ENCODE assay signal across 19 cellular contexts in the genomic region with DNA sequence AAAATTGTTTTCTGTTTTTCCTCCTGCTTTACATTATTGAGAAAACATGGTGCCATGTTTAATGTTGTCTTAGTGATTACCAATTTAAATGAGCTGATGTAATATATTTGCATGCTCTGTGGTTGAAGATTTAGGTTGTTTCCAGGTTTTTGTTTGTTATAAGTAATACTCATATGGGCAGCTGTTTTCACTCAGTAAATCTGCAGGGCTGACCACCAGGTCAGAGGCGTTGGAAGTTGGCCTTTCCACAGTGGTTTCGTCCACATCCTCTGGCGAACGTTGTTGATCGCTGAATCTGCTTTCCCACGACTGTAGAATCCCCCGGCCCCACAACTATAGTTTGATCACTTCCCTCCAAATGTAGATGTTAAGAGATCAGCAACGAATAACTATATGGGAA. TPM values are rescaled to one million over a fixed set of nuclear protein-coding genes. Genes with fewer than 3 reads are reported as not detected.
DNase-seq lines count a peak whose midpoint lies in the region; ATAC-seq, FAIRE-seq and TF ChIP-seq lines count a peak whose summit lies in the region.
"Had no signal": no experiment of that assay in that cellular context is flagged by ENCODE, and none has a peak within 500 bp of the region (broad histone marks: within the 10 kb centered on the region; RNA-seq: fewer than 3 reads in every experiment).

No MANE protein-coding gene starts in this region.

- no peak overlapping the region for H2AFZ ChIP-seq in H1 (ENCODE audit: low read length)
- H2AFZ ChIP-seq: GM23338 had no signal

- TF ChIP-seq CTCF in H1 (IDR thresholded peaks at IDR 0.05; ENCODE audit: control extremely low read depth in 1 of 3, insufficient read depth in 1 of 3, low read depth in 1 of 3, low read length in 3 of 3) = no peak

- no peak overlapping the region for H3K23ac ChIP-seq in H1 (ENCODE audit: insufficient read length)

- no peak for ATAC-seq in HG03439 (IDR thresholded peaks at IDR 0.05; ENCODE audit: unreplicated experiment)
- ATAC-seq: GM23338 had no signal

- 86% methylated on average over 8 of the region's 8 CpGs; no CpG with 5 or more reads in 1 of the 2 experiments for WGBS in H1 (ENCODE audit: extremely low coverage in 1 of 2, insufficient coverage in 1 of 2, insufficient read length in 1 of 2, insufficient replicate concordance in 2 of 2, low coverage in 1 of 2, low lambda C conversion rate in 2 of 2, missing lambda C conversion rate in 1 of 2), 2 experiments

- H3K4me3 Mint-ChIP-seq in activated T-helper 1 cell treated with anti-CD3 and anti-CD28 coated beads, Interleukin-12 subunit alpha, Interleukin-12 subunit beta, Interleukin-2, Interleukin-4 antibody, amounts not matched to agents 30 ng/mL and 10 ng/mL and 1 ng/mL, durations not matched to agents 14 hours and 24 hours and 36 hours = no peak overlapping the region
- H3K4me3 Mint-ChIP-seq: CD4-positive, alpha-beta memory T cell; GM23338; HFFc6 had no signal

- no peak overlapping the region for H2BK12ac ChIP-seq in H1 (ENCODE audit: low read depth, low read length)

- H4K5ac ChIP-seq in H1 (ENCODE audit: insufficient read length, low read depth, low read length) = no peak overlapping the region

- 0 out of 2 replicates have a peak overlapping the region, but pooled peaks have one; percentile 51 for H4K8ac ChIP-seq in H1 (ENCODE audit: extremely low read depth, insufficient read depth, low read length)

- H3K4me1 ChIP-seq in H1 (replicated peaks in 1 of 4; ENCODE audit: control insufficient read depth in 3 of 4, insufficient read depth in 4 of 4, low read length in 3 of 4) = no peaks in the 10 kb centered on the region
- H3K4me1 ChIP-seq: HAP-1 had no signal

- no peak overlapping the region for H3K4me3 ChIP-seq in H1 (ENCODE audit: extremely low read depth in 1 of 4, insufficient read depth in 2 of 4, low read depth in 3 of 4, low read length in 4 of 4)
- H3K4me3 ChIP-seq: GM23338, HAP-1 had no signal

- H3K27me3 Mint-ChIP-seq in activated T-helper 1 cell treated with anti-CD3 and anti-CD28 coated beads, Interleukin-12 subunit alpha, Interleukin-12 subunit beta, Interleukin-2, Interleukin-4 antibody, amounts not matched to agents 30 ng/mL and 10 ng/mL and 1 ng/mL, durations not matched to agents 14 hours and 24 hours and 36 hours (ENCODE audit: insufficient read depth) = peaks cover 5% of the 10 kb centered on the region
- H3K27me3 Mint-ChIP-seq: CD4-positive, alpha-beta memory T cell had no signal

- no peak overlapping the region for H2BK120ac ChIP-seq in H1 (replicated peaks; ENCODE audit: low read depth, low read length)

- H3K4me1 Mint-ChIP-seq in activated T-helper 1 cell treated with anti-CD3 and anti-CD28 coated beads, Interleukin-12 subunit alpha, Interleukin-12 subunit beta, Interleukin-2, Interleukin-4 antibody, amounts not matched to agents 30 ng/mL and 10 ng/mL and 1 ng/mL, durations not matched to agents 14 hours and 24 hours and 36 hours (ENCODE audit: low read depth) = no peaks in the 10 kb centered on the region
- H3K4me1 Mint-ChIP-seq: CD4-positive, alpha-beta memory T cell; GM23338 had no signal

- POLR2A ChIA-PET in H1 (lab: Charles Lee; ENCODE audit: partially characterized antibody) = interaction anchor here (0.8 kb wide), 1 partner anchor 25 kb away, joined by 3 read pairs; no protein-coding TSS in a partner anchor

- H3K18ac ChIP-seq in H1 (ENCODE audit: extremely low read depth, low read length) = no peak overlapping the region

- H3K4ac ChIP-seq in H1 (replicated peaks; ENCODE audit: insufficient read length, low read depth, low read length) = no peak overlapping the region

- TF ChIP-seq POLR2A in GM12891 (IDR thresholded peaks at IDR 0.05; ENCODE audit: low read depth, low read length) (no peak), H1 (IDR thresholded peaks at IDR 0.05; ENCODE audit: control extremely low read depth in 1 of 2, low read depth in 2 of 2, low read length in 2 of 2) (no peak)

- no peak overlapping the region for H3K9ac ChIP-seq in H1 (replicated peaks in 1 of 4; ENCODE audit: extremely low read depth in 1 of 4, low read depth in 3 of 4, low read length in 3 of 4)

- no peaks in the 10 kb centered on the region for H3K79me1 ChIP-seq in H1 (ENCODE audit: low read depth, low read length)

- H3K27me3 ChIP-seq in H1 (replicated peaks in 1 of 4; ENCODE audit: control insufficient read depth in 3 of 4, extremely low read depth in 1 of 4, insufficient read depth in 3 of 4, low read length in 3 of 4) = no peaks in the 10 kb centered on the region

- H3K79me2 ChIP-seq in H1 (ENCODE audit: control insufficient read depth in 1 of 2, insufficient read depth in 2 of 2, low read length in 2 of 2) = no peaks in the 10 kb centered on the region

- no peaks in the 10 kb centered on the region for H3K9me3 Mint-ChIP-seq in activated T-helper 1 cell treated with anti-CD3 and anti-CD28 coated beads, Interleukin-12 subunit alpha, Interleukin-12 subunit beta, Interleukin-2, Interleukin-4 antibody, amounts not matched to agents 30 ng/mL and 10 ng/mL and 1 ng/mL, durations not matched to agents 14 hours and 24 hours and 36 hours
- H3K9me3 Mint-ChIP-seq: CD4-positive, alpha-beta memory T cell; GM23338; HFFc6 had no signal

- H3K36me3 Mint-ChIP-seq in activated T-helper 1 cell treated with anti-CD3 and anti-CD28 coated beads, Interleukin-12 subunit alpha, Interleukin-12 subunit beta, Interleukin-2, Interleukin-4 antibody, amounts not matched to agents 30 ng/mL and 10 ng/mL and 1 ng/mL, durations not matched to agents 14 hours and 24 hours and 36 hours (ENCODE audit: low read depth) = no peaks in the 10 kb centered on the region
- H3K36me3 Mint-ChIP-seq: CD4-positive, alpha-beta memory T cell had no signal

- H4K20me1 ChIP-seq in H1 (replicated peaks in 1 of 2; ENCODE audit: control insufficient read depth in 1 of 2, insufficient read depth in 2 of 2, low read length in 2 of 2) = no peaks in the 10 kb centered on the region

- no peak overlapping the region for H2BK20ac ChIP-seq in H1 (ENCODE audit: low read length)

- peak overlapping the region; percentile 31 for H3K27ac Mint-ChIP-seq in activated T-helper 1 cell treated with anti-CD3 and anti-CD28 coated beads, Interleukin-12 subunit alpha, Interleukin-12 subunit beta, Interleukin-2, Interleukin-4 antibody, amounts not matched to agents 30 ng/mL and 10 ng/mL and 1 ng/mL, durations not matched to agents 14 hours and 24 hours and 36 hours
- H3K27ac Mint-ChIP-seq: GM23338, HFFc6 had no signal

- no peaks in the 10 kb centered on the region for H3K23me2 ChIP-seq in H1 (ENCODE audit: low read depth, low read length)

- TF ChIP-seq RAD21 in H1 (IDR thresholded peaks at IDR 0.05 in 1 of 2, conservative IDR thresholded peaks at IDR 0.05 in 1 of 2; ENCODE audit: low read depth in 2 of 2, low read length in 2 of 2) = no peak

- H2BK5ac ChIP-seq in H1 (ENCODE audit: low read depth, low read length) = no peak overlapping the region

- no peaks in the 10 kb centered on the region for H3K9me3 ChIP-seq in H1 (ENCODE audit: insufficient read depth in 2 of 2, low read depth in 1 of 2, low read length in 1 of 2)
- H3K9me3 ChIP-seq: HAP-1 had no signal

- FAIRE-seq in GM12891 (lab: Jason Lieb, UNC) (no peak), H1 (lab: Jason Lieb, UNC) (no peak)
- FAIRE-seq: G401.6, GM12892, GM19239, H54 had no signal

- no peak overlapping the region for H3K14ac ChIP-seq in H1 (ENCODE audit: insufficient read length)

- H3K27ac ChIP-seq in H1 (ENCODE audit: low read depth, low read length) = no peak overlapping the region

- CTCF ChIA-PET in H1 (lab: Charles Lee; ENCODE audit: partially characterized antibody) = interaction anchor here (0.8 to 1.2 kb wide), 2 partner anchors 16 to 21 kb away, joined by 3 to 4 read pairs; no protein-coding TSS in a partner anchor

- intact Hi-C loops in activated T-helper 1 cell treated with anti-CD3 and anti-CD28 coated beads, Interleukin-12 subunit alpha, Interleukin-12 subunit beta, Interleukin-2, Interleukin-4 antibody, amounts not matched to agents 30 ng/mL and 10 ng/mL and 1 ng/mL, durations not matched to agents 14 hours and 24 hours and 36 hours (cut with micrococcal nuclease) = no loop called here

- no peaks in the 10 kb centered on the region for H3K36me3 ChIP-seq in H1 (ENCODE audit: control insufficient read depth in 2 of 4, insufficient read depth in 4 of 4, low read length in 3 of 4)
- H3K36me3 ChIP-seq: HAP-1 had no signal

- H3K56ac ChIP-seq in H1 (replicated peaks; ENCODE audit: insufficient read length, low read depth, low read length) = no peak overlapping the region

- DNase-seq in GM12891 (ENCODE audit: insufficient read length, low spot score) = no peak
- no peak for DNase-seq in activated T-helper 1 cell treated with anti-CD3 and anti-CD28 coated beads, Interleukin-12 subunit alpha, Interleukin-12 subunit beta, Interleukin-2, Interleukin-4 antibody, amounts not matched to agents 30 ng/mL and 10 ng/mL and 1 ng/mL, durations not matched to agents 14 hours and 24 hours and 36 hours (ENCODE audit: low spot score)
- DNase-seq in H1 (ENCODE audit: low read depth in 1 of 2, low spot score in 2 of 2) = no peak
- DNase-seq in activated T-cell treated with anti-CD3 and anti-CD28 coated beads, Interleukin-2, amount 50 U/mL, for 48 hours = no peak
- no peak for DNase-seq in D341Med (ENCODE audit: low spot score)
- DNase-seq: C1 segment of cervical spinal cord; Calu3; CD4-positive, alpha-beta memory T cell; COR-L47; DMS153; DND-41; HFFc6 had no signal

- no peak for TF ChIP-seq EP300 in H1 (IDR thresholded peaks at IDR 0.05; ENCODE audit: borderline replicate concordance in 1 of 2, low read depth in 2 of 2, low read length in 2 of 2)

- no peak overlapping the region for H2BK15ac ChIP-seq in H1 (ENCODE audit: low read length)

- no peak overlapping the region for H4K91ac ChIP-seq in H1 (replicated peaks; ENCODE audit: insufficient read length, low read length)

- H3K4me2 ChIP-seq in H1 (ENCODE audit: insufficient read depth in 1 of 2, low read depth in 2 of 2, low read length in 2 of 2) = no peak overlapping the region
- H3K4me2 ChIP-seq: GM23338 had no signal

- H2AK5ac ChIP-seq in H1 (ENCODE audit: low read depth, low read length) = no peak overlapping the region

RNA-seq across cellular contexts. Expression of a gene that starts 21.6 kb away (rescaled TPM):
- polyA plus RNA-seq in GM12891 (2012; ENCODE audit: low read depth, missing spikeins) = 6.8 TPM
- 42.1 and 42.6 TPM in 2 replicates for total RNA-seq in activated T-helper 1 cell treated with anti-CD3 and anti-CD28 coated beads, Interleukin-12 subunit alpha, Interleukin-12 subunit beta, Interleukin-2, Interleukin-4 antibody, amounts not matched to agents 30 ng/mL and 10 ng/mL and 1 ng/mL, durations not matched to agents 14 hours and 24 hours and 36 hours
- total RNA-seq in H1 (2021; fragmentation: NEBNext Ultra II Directional; extraction: Animal tissue kit (Norgen Biotek cat#: 25700)) = 21.9 and 22.7 TPM in 2 replicates
- polyA plus RNA-seq in H1 (2011; rRNA removed) = 3.0 and 3.3 TPM in 2 replicates
- 4.7 TPM for polyA plus RNA-seq in H1 (2011; cell fraction: cytosol; rRNA removed)
- polyA plus RNA-seq in H1 (2011; cell fraction: nucleus; rRNA removed) = 3.6 TPM
- polyA plus RNA-seq in H1 (2012, experiment 1 of 2) = 7.5 to 15.5 TPM (median 9.9 TPM) in 4 replicates
- polyA plus RNA-seq in H1 (2012, experiment 2 of 2) = 1.5 TPM
- 11.2 TPM for polyA plus RNA-seq in H1 (2013, experiment 1 of 2)
- 10.1 TPM for polyA plus RNA-seq in H1 (2013, experiment 2 of 2)
- polyA minus RNA-seq in H1 (2011; rRNA and poly(A)+ RNA removed) = 4.8 and 6.3 TPM in 2 replicates
- 8.9 TPM for polyA minus RNA-seq in H1 (2011; cell fraction: cytosol; rRNA and poly(A)+ RNA removed)
- 11.1 TPM for polyA minus RNA-seq in H1 (2011; cell fraction: nucleus; rRNA and poly(A)+ RNA removed)

RNA-seq across cellular contexts. Expression of a gene that starts 59.1 kb away (rescaled TPM):
- 136 TPM for polyA plus RNA-seq in GM12891 (2012; ENCODE audit: low read depth, missing spikeins)
- total RNA-seq in activated T-helper 1 cell treated with anti-CD3 and anti-CD28 coated beads, Interleukin-12 subunit alpha, Interleukin-12 subunit beta, Interleukin-2, Interleukin-4 antibody, amounts not matched to agents 30 ng/mL and 10 ng/mL and 1 ng/mL, durations not matched to agents 14 hours and 24 hours and 36 hours = 187 and 190 TPM in 2 replicates
- total RNA-seq in H1 (2021; fragmentation: NEBNext Ultra II Directional; extraction: Animal tissue kit (Norgen Biotek cat#: 25700)) = 187 and 190 TPM in 2 replicates
- polyA plus RNA-seq in H1 (2011; rRNA removed) = 150 and 168 TPM in 2 replicates
- 187 TPM for polyA plus RNA-seq in H1 (2011; cell fraction: cytosol; rRNA removed)
- 74.4 TPM for polyA plus RNA-seq in H1 (2011; cell fraction: nucleus; rRNA removed)
- 161 to 189 TPM (median 173 TPM) in 4 replicates for polyA plus RNA-seq in H1 (2012, experiment 1 of 2)
- polyA plus RNA-seq in H1 (2012, experiment 2 of 2) = 101 TPM
- polyA plus RNA-seq in H1 (2013, experiment 1 of 2) = 154 TPM
- 171 TPM for polyA plus RNA-seq in H1 (2013, experiment 2 of 2)
- 107 and 125 TPM in 2 replicates for polyA minus RNA-seq in H1 (2011; rRNA and poly(A)+ RNA removed)
- polyA minus RNA-seq in H1 (2011; cell fraction: cytosol; rRNA and poly(A)+ RNA removed) = 42.1 TPM
- 42.3 TPM for polyA minus RNA-seq in H1 (2011; cell fraction: nucleus; rRNA and poly(A)+ RNA removed)
